Comparison of ENCODE assay signal across 1 cellular context in the genomic region with DNA sequence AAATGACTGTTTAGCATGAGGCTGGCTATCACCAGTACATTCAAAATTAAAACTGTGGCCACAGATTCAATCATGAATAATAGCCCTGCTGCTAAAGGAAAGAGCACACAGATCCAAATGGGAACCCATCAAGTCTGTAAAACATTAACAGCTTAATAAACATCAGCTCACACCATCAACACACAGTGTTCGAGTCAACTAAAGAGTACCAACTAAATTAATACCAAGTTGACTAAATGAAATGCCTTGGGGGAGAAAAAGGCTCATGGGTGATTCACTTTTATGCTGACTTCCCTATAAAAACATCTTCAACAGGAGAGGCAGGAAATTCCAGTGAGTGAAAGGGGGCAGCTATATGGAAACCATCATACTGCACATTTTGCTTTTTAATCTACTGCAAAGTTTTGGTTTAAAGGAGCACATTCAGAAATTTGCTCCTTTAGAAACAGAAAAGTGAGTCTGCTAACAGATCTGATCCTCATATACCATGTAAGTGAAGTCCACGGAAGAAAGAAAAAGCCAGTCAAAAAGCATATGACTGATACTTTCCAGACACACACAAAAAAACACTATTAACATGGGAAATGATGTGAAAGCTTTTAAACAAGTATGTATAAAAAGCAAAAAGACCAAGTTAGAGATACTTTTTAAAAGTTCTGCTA.
TF ChIP-seq lines count a peak whose summit lies in the region.

No MANE protein-coding gene starts in this region.

TF ChIP-seq in HepG2, 621 proteins besides CTCF, POLR2A, EP300 and RAD21 (continued from another document):
- TF ChIP-seq FOXA3 (CRISPR knock-in tag; IDR thresholded peaks at IDR 0.05) (peak; percentile 59; the same call in 1 of the 2 replicates), FOXA1 (IDR thresholded peaks at IDR 0.05) (no peak), FOXA1 (CRISPR knock-in tag; IDR thresholded peaks at IDR 0.05) (0 out of 2 replicates have a peak, but pooled peaks have one; percentile 27), MAFK (conservative IDR thresholded peaks at IDR 0.05 in 1 of 2, IDR thresholded peaks at IDR 0.05 in 1 of 2; ENCODE audit: low read length in 2 of 2) (peak; percentile 12 to 38; a peak in 2 of 4 replicates), SOX5 (CRISPR knock-in tag; IDR thresholded peaks at IDR 0.05; ENCODE audit: borderline replicate concordance) (peak; percentile 16; the same call in 1 of the 2 replicates), ZSCAN31 (CRISPR knock-in tag; IDR thresholded peaks at IDR 0.05; ENCODE audit: low read depth) (peak; percentile 90; the same call in 1 of the 2 replicates), ZNF879 (CRISPR knock-in tag; IDR thresholded peaks at IDR 0.05) (no peak), HOMEZ (CRISPR knock-in tag; IDR thresholded peaks at IDR 0.05; ENCODE audit: low read depth) (peak; percentile 16; the same call in 1 of the 2 replicates), MAFF (IDR thresholded peaks at IDR 0.05; ENCODE audit: low read depth, low read length) (no peak), FOXP1 (IDR thresholded peaks at IDR 0.05) (no peak), FOXP1 (CRISPR knock-in tag; IDR thresholded peaks at IDR 0.05) (peak; percentile 51; the same call in 1 of the 2 replicates), NRL (CRISPR knock-in tag; IDR thresholded peaks at IDR 0.05; ENCODE audit: borderline replicate concordance) (no peak), AKAP8 (CRISPR knock-in tag; IDR thresholded peaks at IDR 0.05) (no peak)
- TF ChIP-seq, protein P1, sequence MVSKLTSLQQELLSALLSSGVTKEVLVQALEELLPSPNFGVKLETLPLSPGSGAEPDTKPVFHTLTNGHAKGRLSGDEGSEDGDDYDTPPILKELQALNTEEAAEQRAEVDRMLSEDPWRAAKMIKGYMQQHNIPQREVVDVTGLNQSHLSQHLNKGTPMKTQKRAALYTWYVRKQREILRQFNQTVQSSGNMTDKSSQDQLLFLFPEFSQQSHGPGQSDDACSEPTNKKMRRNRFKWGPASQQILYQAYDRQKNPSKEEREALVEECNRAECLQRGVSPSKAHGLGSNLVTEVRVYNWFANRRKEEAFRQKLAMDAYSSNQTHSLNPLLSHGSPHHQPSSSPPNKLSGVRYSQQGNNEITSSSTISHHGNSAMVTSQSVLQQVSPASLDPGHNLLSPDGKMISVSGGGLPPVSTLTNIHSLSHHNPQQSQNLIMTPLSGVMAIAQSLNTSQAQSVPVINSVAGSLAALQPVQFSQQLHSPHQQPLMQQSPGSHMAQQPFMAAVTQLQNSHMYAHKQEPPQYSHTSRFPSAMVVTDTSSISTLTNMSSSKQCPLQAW (CRISPR knock-in tag; IDR thresholded peaks at IDR 0.05) = peak; percentile 38; the same call in 1 of the 2 replicates
